14 cellular contexts compared by ENCODE assay signal in genomic region chr7:129851810-129852209, GRCh38.
"Had no signal": no experiment of that assay in that cellular context is flagged by ENCODE, and none has a peak within 500 bp of the region (broad histone marks: within the 10 kb centered on the region; RNA-seq: fewer than 3 reads in every experiment).

No MANE protein-coding gene starts in this region.

- H3K27ac ChIP-seq: lower lobe of right lung, upper lobe of right lung had no signal

- H3K27me3 ChIP-seq: upper lobe of right lung had no signal

- H3K9me3 Mint-ChIP-seq: activated naive CD4-positive, alpha-beta T cell treated with anti-CD3 and anti-CD28 coated beads, Interleukin-2, amount 50 U/mL, for 72 hours; endodermal cell; naive thymus-derived CD4-positive, alpha-beta T cell; T-helper 1 cell treated with Interleukin-12 subunit alpha and Interleukin-12 subunit beta and Interleukin-4 antibody, amounts not matched to agents 30 μg/mL and 1 μg/mL, for 36 hours had no signal

- FAIRE-seq: TTC549 had no signal

- H3K36me3 Mint-ChIP-seq: activated naive CD4-positive, alpha-beta T cell treated with anti-CD3 and anti-CD28 coated beads, Interleukin-2, amount 50 U/mL, for 72 hours had no signal

- H3K27ac Mint-ChIP-seq: activated naive CD4-positive, alpha-beta T cell treated with anti-CD3 and anti-CD28 coated beads, Interleukin-2, amount 50 U/mL, for 72 hours; endodermal cell; T-helper 1 cell treated with Interleukin-12 subunit alpha and Interleukin-12 subunit beta and Interleukin-4 antibody, amounts not matched to agents 30 μg/mL and 1 μg/mL, for 36 hours had no signal

- H3K27me3 Mint-ChIP-seq: naive thymus-derived CD4-positive, alpha-beta T cell had no signal

- H3K36me3 ChIP-seq: lower lobe of right lung, prostate gland, upper lobe of right lung had no signal

- ATAC-seq: activated naive CD4-positive, alpha-beta T cell treated with anti-CD3 and anti-CD28 coated beads, Interleukin-2, amount 50 U/mL, for 72 hours; lower lobe of right lung; naive thymus-derived CD4-positive, alpha-beta T cell; sciatic nerve; upper lobe of right lung had no signal

- H3K9me3 ChIP-seq: lower lobe of right lung, prostate gland, upper lobe of right lung had no signal

- DNase-seq: activated T-cell treated with anti-CD3 and anti-CD28 coated beads, Interleukin-2, amount 50 U/mL, for 1 hour; amygdala; endodermal cell; erythroblast; lower lobe of right lung; naive thymus-derived CD4-positive, alpha-beta T cell; stimulated activated CD4-positive, alpha-beta T cell treated with anti-CD3 and anti-CD28 coated beads, Interleukin-2, amount 100 ng/mL, for 24 hours; stimulated activated naive CD4-positive, alpha-beta T cell treated with Interleukin-2 at 50 U/mL for 16 hours; upper lobe of right lung had no signal

- H3K4me3 Mint-ChIP-seq: endodermal cell; naive thymus-derived CD4-positive, alpha-beta T cell; T-helper 1 cell treated with Interleukin-12 subunit alpha and Interleukin-12 subunit beta and Interleukin-4 antibody, amounts not matched to agents 30 μg/mL and 1 μg/mL, for 36 hours had no signal

- H3K4me3 ChIP-seq: lower lobe of right lung, prostate gland, upper lobe of right lung had no signal
